Comparison of ENCODE assay signal across 15 cellular contexts in genomic region chr3:74267126-74267525, GRCh38.
"Had no signal": no experiment of that assay in that cellular context is flagged by ENCODE, and none has a peak within 500 bp of the region (broad histone marks: within the 10 kb centered on the region; RNA-seq: fewer than 3 reads in every experiment).

No MANE protein-coding gene starts in this region.

- H3K27me3 ChIP-seq: gastrocnemius medialis, left lung, right atrium auricular region, suprapubic skin, vagina had no signal

- DNase-seq: activated CD4-positive, alpha-beta memory T cell treated with anti-CD3 and anti-CD28 coated beads, Interleukin-2, amount 10 ng/mL, durations not matched to agents 7 days and 5 days; activated CD4-positive, CD25-positive, alpha-beta regulatory T cell; activated naive CD4-positive, alpha-beta T cell treated with Interleukin-2 at 50 U/mL for 16 hours; activated naive CD8-positive, alpha-beta T cell treated with anti-CD3 and anti-CD28 coated beads, Interleukin-2, amount 10 ng/mL, durations not matched to agents 7 days and 5 days; activated T-cell treated with anti-CD3 and anti-CD28 coated beads, Interleukin-2, amount 50 U/mL, for 1 hour; cortex of kidney; gastrocnemius medialis; kidney; left lung; naive B cell; T1000 had no signal

- H3K36me3 ChIP-seq: gastrocnemius medialis, left lung, right atrium auricular region, suprapubic skin, vagina had no signal

- H3K4me3 ChIP-seq: gastrocnemius medialis, left lung, right atrium auricular region, suprapubic skin, vagina had no signal

- H3K27ac ChIP-seq: gastrocnemius medialis, left lung, right atrium auricular region, suprapubic skin, vagina had no signal

- ATAC-seq: esophagus mucosa, gastrocnemius medialis had no signal

- H3K9me3 ChIP-seq: gastrocnemius medialis, left lung, right atrium auricular region, suprapubic skin, vagina had no signal

- H3K4me1 ChIP-seq: gastrocnemius medialis, left lung, right atrium auricular region, suprapubic skin, vagina had no signal
